In genomic region chr6:98325366-98325765, GRCh38 we compare ENCODE assay signal across 7 cellular contexts.
"Had no signal": no experiment of that assay in that cellular context is flagged by ENCODE, and none has a peak within 500 bp of the region (broad histone marks: within the 10 kb centered on the region; RNA-seq: fewer than 3 reads in every experiment).

No MANE protein-coding gene starts in this region.

- H3K27ac ChIP-seq: HL-60 had no signal

- DNase-seq: H7, HFFc6, KG1 had no signal

- H2AFZ ChIP-seq: GM23338 had no signal

- H3K4me1 ChIP-seq: HAP-1 had no signal

- H3K9me3 ChIP-seq: HAP-1 had no signal

- H3K4me2 ChIP-seq: GM23338 had no signal

- H3K36me3 ChIP-seq: HAP-1 had no signal

- H3K4me3 ChIP-seq: GM23338, HAP-1 had no signal

- ATAC-seq: GM23338, HCT116 had no signal
